9 cellular contexts compared by ENCODE assay signal in the genomic region with DNA sequence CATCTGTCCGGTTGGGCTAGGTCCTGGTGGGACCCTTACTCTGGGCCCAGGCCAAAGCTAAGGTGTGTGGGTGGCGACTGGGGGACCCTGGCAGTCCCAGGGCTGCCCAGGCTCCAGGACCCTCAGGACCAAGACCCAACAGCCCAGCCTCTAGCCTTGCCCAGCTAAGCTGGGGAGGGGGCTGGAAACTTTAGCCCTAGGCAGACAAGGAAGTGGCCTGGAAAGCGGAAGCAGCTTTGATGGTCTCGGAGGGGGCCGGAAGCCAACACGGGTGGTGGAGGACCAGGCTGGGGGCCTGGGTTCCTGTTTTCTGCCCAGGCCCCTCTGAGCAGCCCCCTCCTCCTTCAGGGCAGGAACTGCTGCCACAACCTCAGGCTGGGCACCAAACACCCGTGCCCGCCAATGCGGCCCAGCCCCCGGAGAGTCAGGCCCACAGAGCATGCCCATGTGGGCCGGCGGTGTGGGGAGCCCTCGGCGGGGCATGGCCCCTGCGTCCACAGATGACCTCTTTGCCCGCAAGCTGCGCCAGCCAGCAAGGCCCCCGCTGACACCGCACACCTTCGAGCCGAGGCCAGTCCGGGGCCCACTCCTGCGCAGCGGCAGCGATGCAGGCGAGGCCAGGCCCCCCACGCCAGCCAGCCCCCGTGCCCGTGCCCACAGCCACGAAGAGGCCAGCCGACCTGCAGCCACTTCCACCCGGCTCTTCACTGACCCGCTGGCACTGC. TPM values are rescaled to one million over a fixed set of nuclear protein-coding genes. Genes with fewer than 3 reads are reported as not detected.
DNase-seq lines count a peak whose midpoint lies in the region; ATAC-seq and TF ChIP-seq lines count a peak whose summit lies in the region.
"Had no signal": no experiment of that assay in that cellular context is flagged by ENCODE, and none has a peak within 500 bp of the region (broad histone marks: within the 10 kb centered on the region; RNA-seq: fewer than 3 reads in every experiment).

No MANE protein-coding gene starts in this region.

- no peaks in the 10 kb centered on the region for H3K27me3 ChIP-seq in upper lobe of right lung
- no peaks in the 10 kb centered on the region for H3K27me3 ChIP-seq in mesendoderm (ENCODE audit: insufficient read depth, low read length, poor library complexity)

- H3K23ac ChIP-seq in mesendoderm (ENCODE audit: low read length): no peak overlapping the region

- H3K36me3 ChIP-seq in upper lobe of right lung (peaks cover 47% of the 10 kb centered on the region), mesendoderm (ENCODE audit: control insufficient read depth, insufficient read depth, low read length) (peaks cover 6% of the 10 kb centered on the region)

- no CpG with 5 or more reads among the region's 33 CpGs for WGBS in mesendoderm (ENCODE audit: extremely low coverage, insufficient coverage, low lambda C conversion rate)

- H2BK5ac ChIP-seq in mesendoderm (ENCODE audit: low read length): no peak overlapping the region

- no peaks in the 10 kb centered on the region for H3K79me2 ChIP-seq in mesendoderm (ENCODE audit: control insufficient read depth, insufficient read depth, low read length)

- TF ChIP-seq CTCF in upper lobe of right lung (IDR thresholded peaks at IDR 0.05): no peak

- H3K56ac ChIP-seq in mesendoderm (ENCODE audit: low read length): no peak overlapping the region

- no peak overlapping the region for H3K4ac ChIP-seq in mesendoderm (ENCODE audit: low read depth, low read length)

- H2BK15ac ChIP-seq in mesendoderm (replicated peaks; ENCODE audit: low read depth): no peak overlapping the region

- H4K5ac ChIP-seq in mesendoderm (ENCODE audit: low read length): no peak overlapping the region

- no peak overlapping the region for H4K8ac ChIP-seq in mesendoderm (ENCODE audit: low read depth, low read length)

- H3K4me3 ChIP-seq in upper lobe of right lung: peak overlapping the region; percentile 76
- no peak overlapping the region for H3K4me3 ChIP-seq in mesendoderm (ENCODE audit: low read length)

- H3K79me1 ChIP-seq in mesendoderm (ENCODE audit: low read length): no peaks in the 10 kb centered on the region

- peak; percentile 58 for DNase-seq in activated gamma-delta T cell treated with Interleukin-2 at 50 U/mL for 16 hours
- no peak for DNase-seq in activated gamma-delta T cell (lab: John Stamatoyannopoulos, UW)
- peak; percentile 79 for DNase-seq in activated effector memory CD4-positive, alpha-beta T cell treated with anti-CD3 and anti-CD28 coated beads, Interleukin-2, amount 50 U/mL, for 16 hours
- DNase-seq in left colon: peak; percentile 64 to 66
- DNase-seq in upper lobe of right lung: peak; percentile 80
- no peak for DNase-seq in mesendoderm
- DNase-seq in H4 (ENCODE audit: low spot score): no peak

- H3K4me2 ChIP-seq in mesendoderm (ENCODE audit: low read length): no peak overlapping the region

- intact Hi-C loops in left colon (cut with DNase I, micrococcal nuclease): no loop called here
- intact Hi-C loops in upper lobe of right lung (cut with DNase I): no loop called here

- H3K27ac ChIP-seq in upper lobe of right lung (peak overlapping the region; percentile 85), mesendoderm (ENCODE audit: low read depth, low read length) (no peak overlapping the region)

- no peak overlapping the region for H3K18ac ChIP-seq in mesendoderm (ENCODE audit: low read length)

- no peak for ATAC-seq in left colon
- peak; percentile 30 for ATAC-seq in upper lobe of right lung
- ATAC-seq in GM21529 (IDR thresholded peaks at IDR 0.05; ENCODE audit: unreplicated experiment): no peak

- H3K4me1 ChIP-seq in upper lobe of right lung (peaks cover 36% of the 10 kb centered on the region), mesendoderm (ENCODE audit: control insufficient read depth, low read depth, low read length) (peaks cover 5% of the 10 kb centered on the region)

- H3K9ac ChIP-seq in mesendoderm (ENCODE audit: low read length): no peak overlapping the region

- H2AK5ac ChIP-seq in mesendoderm (ENCODE audit: low read length): no peak overlapping the region

- no peak overlapping the region for H2BK120ac ChIP-seq in mesendoderm (ENCODE audit: low read depth, low read length)

- no peaks in the 10 kb centered on the region for H3K9me3 ChIP-seq in upper lobe of right lung

RNA-seq across cellular contexts. Expression of a gene that starts 2.7 kb away (rescaled TPM):
- total RNA-seq in left colon (10 to 100 TPM; 25.5 to 34.3 TPM), upper lobe of right lung (86.5 TPM)
- 36.3 TPM for polyA plus RNA-seq in mesendoderm (2013, experiment 1 of 2)
- polyA plus RNA-seq in mesendoderm (2013, experiment 2 of 2): 38.3 TPM
- total RNA-seq in H4 (2014; rRNA removed; shearing (Covaris generic)): 11.3 and 18.4 TPM in 2 replicates

RNA-seq across cellular contexts. Expression of a gene that starts 22.1 kb away (rescaled TPM):
- total RNA-seq in left colon (10 to 100 TPM; 57.6 to 62.9 TPM), upper lobe of right lung (68.2 TPM)
- polyA plus RNA-seq in mesendoderm (2013, experiment 1 of 2): 19.9 TPM
- polyA plus RNA-seq in mesendoderm (2013, experiment 2 of 2): 22.4 TPM
- total RNA-seq in H4 (2014; rRNA removed; shearing (Covaris generic)): 26.3 and 48.1 TPM in 2 replicates

RNA-seq across cellular contexts. Expression of a gene that starts 25.1 kb away (rescaled TPM):
- total RNA-seq in left colon (10 to 100 TPM; 47.8 to 56.0 TPM), upper lobe of right lung (34.0 TPM)
- polyA plus RNA-seq in mesendoderm (2013, experiment 1 of 2): 16.1 TPM
- 16.3 TPM for polyA plus RNA-seq in mesendoderm (2013, experiment 2 of 2)
- total RNA-seq in H4 (2014; rRNA removed; shearing (Covaris generic)): 11.7 TPM in 2 replicates

RNA-seq across cellular contexts. Expression of a gene that starts 26.6 kb away (rescaled TPM):
- total RNA-seq in left colon (100 to 1,000 TPM in 1 of 2 donors, 10 to 100 TPM in 1; 94.7 to 101 TPM), upper lobe of right lung (106 TPM)
- polyA plus RNA-seq in mesendoderm (2013, experiment 1 of 2): 21.4 TPM
- 21.4 TPM for polyA plus RNA-seq in mesendoderm (2013, experiment 2 of 2)
- 7.4 and 9.1 TPM in 2 replicates for total RNA-seq in H4 (2014; rRNA removed; shearing (Covaris generic))

RNA-seq across cellular contexts. Expression of a gene that starts 45.0 kb away (rescaled TPM):
- total RNA-seq in left colon (1 to 10 TPM in 1 of 2 donors, under 1 TPM in 1; 0.40 to 1.3 TPM), upper lobe of right lung (1.3 TPM)
- polyA plus RNA-seq in mesendoderm (2013, experiment 1 of 2): not detected
- polyA plus RNA-seq in mesendoderm (2013, experiment 2 of 2): 0.04 TPM
- total RNA-seq in H4 (2014; rRNA removed; shearing (Covaris generic)): not detected in 2 replicates
- polyA plus RNA-seq: AG04450 had no signal

Comparison
In these comparisons a context has a peak if more than half of its experiments do, and no peak if none do; other contexts are left out.
1. DNase-seq: peak in activated gamma-delta T cell treated with Interleukin-2 at 50 U/mL for 16 hours (single experiment), activated effector memory CD4-positive, alpha-beta T cell treated with anti-CD3 and anti-CD28 coated beads, Interleukin-2, amount 50 U/mL, for 16 hours (single experiment), left colon (2 of 2) and upper lobe of right lung (single experiment); none in activated gamma-delta T cell (single experiment), mesendoderm (single experiment) and H4 (single experiment).